Comparison of ENCODE assay signal across 30 cellular contexts in genomic region chr10:23490115-23490514, GRCh38.
"Had no signal": no experiment of that assay in that cellular context is flagged by ENCODE, and none has a peak within 500 bp of the region (broad histone marks: within the 10 kb centered on the region; RNA-seq: fewer than 3 reads in every experiment).

No MANE protein-coding gene starts in this region.

- H3K79me2 ChIP-seq: parathyroid adenoma had no signal

- H3K27ac ChIP-seq: neural progenitor cell, ovary, parathyroid adenoma, psoas muscle, skin epidermis, spleen, thoracic aorta, thyroid gland, tibial nerve, upper lobe of left lung, vagina had no signal

- H3K4me1 ChIP-seq: neural progenitor cell, parathyroid adenoma, psoas muscle, spleen, thyroid gland, tibial nerve, upper lobe of left lung, vagina had no signal

- H2AFZ ChIP-seq: neural progenitor cell, parathyroid adenoma had no signal

- FAIRE-seq: urothelium cell line had no signal

- H3K9me3 Mint-ChIP-seq: natural killer cell; nephron; stimulated activated naive CD8-positive, alpha-beta T cell treated with anti-CD3 and anti-CD28 coated beads, Interleukin-15, amount 100 ng/mL, for 72 hours had no signal

- H3K27me3 ChIP-seq: neural progenitor cell, ovary, thyroid gland, tibial nerve, upper lobe of left lung, vagina had no signal

- H3K4me1 Mint-ChIP-seq: natural killer cell; nephron; neural progenitor cell; stimulated activated memory B cell treated with anti-CD40 and anti-IgM and Interleukin-4, amounts not matched to agents 10 μg/mL and 1 μg/mL and 100 μg/mL, for 72 hours had no signal

- H3K9me3 ChIP-seq: ovary, psoas muscle, thoracic aorta, thyroid gland, tibial nerve, upper lobe of left lung, vagina had no signal

- H3K4me2 ChIP-seq: neural progenitor cell, smooth muscle cell had no signal

- ATAC-seq: natural killer cell; psoas muscle; right cardiac atrium; sciatic nerve; stimulated activated memory B cell treated with anti-CD40 and anti-IgM and Interleukin-4, amounts not matched to agents 10 μg/mL and 1 μg/mL and 100 μg/mL, for 72 hours; stimulated activated naive CD8-positive, alpha-beta T cell treated with anti-CD3 and anti-CD28 coated beads, Interleukin-15, amount 100 ng/mL, for 72 hours; stimulated activated naive CD8-positive, alpha-beta T cell treated with anti-CD3 and anti-CD28 coated beads, Interleukin-15, Interleukin-2, amounts not matched to agents 100 U/mL and 50 U/mL, for 24 hours had no signal

- H3K27ac Mint-ChIP-seq: natural killer cell; nephron; neural progenitor cell; progenitor cell of endocrine pancreas; stimulated activated memory B cell treated with anti-CD40 and anti-IgM and Interleukin-4, amounts not matched to agents 10 μg/mL and 1 μg/mL and 100 μg/mL, for 72 hours; stimulated activated naive CD8-positive, alpha-beta T cell treated with anti-CD3 and anti-CD28 coated beads, Interleukin-15, amount 100 ng/mL, for 72 hours had no signal

- H3K27me3 Mint-ChIP-seq: stimulated activated memory B cell treated with anti-CD40 and anti-IgM and Interleukin-4, amounts not matched to agents 10 μg/mL and 1 μg/mL and 100 μg/mL, for 72 hours had no signal

- H3K36me3 ChIP-seq: neural progenitor cell, ovary, spleen, thoracic aorta, thyroid gland, tibial nerve, upper lobe of left lung, vagina had no signal

- H3K36me3 Mint-ChIP-seq: natural killer cell; neural progenitor cell; stimulated activated memory B cell treated with anti-CD40 and anti-IgM and Interleukin-4, amounts not matched to agents 10 μg/mL and 1 μg/mL and 100 μg/mL, for 72 hours had no signal

- H3K4me3 Mint-ChIP-seq: natural killer cell; nephron; neural progenitor cell; stimulated activated memory B cell treated with anti-CD40 and anti-IgM and Interleukin-4, amounts not matched to agents 10 μg/mL and 1 μg/mL and 100 μg/mL, for 72 hours; stimulated activated naive CD8-positive, alpha-beta T cell treated with anti-CD3 and anti-CD28 coated beads, Interleukin-15, amount 100 ng/mL, for 72 hours had no signal

- DNase-seq: natural killer cell; occipital lobe; ovary; posterior cingulate gyrus; psoas muscle; right cardiac atrium; spleen; stimulated activated CD4-positive, alpha-beta T cell treated with anti-CD3 and anti-CD28 coated beads, Interleukin-12 subunit alpha, Interleukin-12 subunit beta, amount 100 ng/mL, for 4 hours; stimulated activated CD4-positive, alpha-beta T cell treated with anti-CD3 and anti-CD28 coated beads, Interleukin-1b, Interleukin-23, amount 100 ng/mL, for 48 hours; stimulated activated CD4-positive, alpha-beta T cell treated with anti-CD3 and anti-CD28 coated beads, Interleukin-4, amount 100 ng/mL, for 1 hour; stimulated activated CD4-positive, alpha-beta T cell treated with anti-CD3 and anti-CD28 coated beads, Interleukin-4, amount 100 ng/mL, for 4 hours; stimulated activated CD8-positive, alpha-beta memory T cell treated with anti-CD3 and anti-CD28 coated beads, Interleukin-4, amount 100 ng/mL, for 48 hours; stimulated activated naive CD4-positive, alpha-beta T cell; stimulated activated naive CD8-positive, alpha-beta T cell treated with anti-CD3 and anti-CD28 coated beads, Interleukin-15, amount 100 ng/mL, for 72 hours; stimulated activated naive CD8-positive, alpha-beta T cell treated with anti-CD3 and anti-CD28 coated beads, Interleukin-15, Interleukin-2, amounts not matched to agents 100 U/mL and 50 U/mL, for 24 hours; thyroid gland; trophoblast cell; upper lobe of left lung had no signal

- H3K9ac ChIP-seq: neural progenitor cell, parathyroid adenoma had no signal

- H3K4me3 ChIP-seq: neural progenitor cell, ovary, psoas muscle, skin epidermis, smooth muscle cell, spleen, thoracic aorta, thyroid gland, tibial nerve, upper lobe of left lung, vagina had no signal
